In the genomic region with DNA sequence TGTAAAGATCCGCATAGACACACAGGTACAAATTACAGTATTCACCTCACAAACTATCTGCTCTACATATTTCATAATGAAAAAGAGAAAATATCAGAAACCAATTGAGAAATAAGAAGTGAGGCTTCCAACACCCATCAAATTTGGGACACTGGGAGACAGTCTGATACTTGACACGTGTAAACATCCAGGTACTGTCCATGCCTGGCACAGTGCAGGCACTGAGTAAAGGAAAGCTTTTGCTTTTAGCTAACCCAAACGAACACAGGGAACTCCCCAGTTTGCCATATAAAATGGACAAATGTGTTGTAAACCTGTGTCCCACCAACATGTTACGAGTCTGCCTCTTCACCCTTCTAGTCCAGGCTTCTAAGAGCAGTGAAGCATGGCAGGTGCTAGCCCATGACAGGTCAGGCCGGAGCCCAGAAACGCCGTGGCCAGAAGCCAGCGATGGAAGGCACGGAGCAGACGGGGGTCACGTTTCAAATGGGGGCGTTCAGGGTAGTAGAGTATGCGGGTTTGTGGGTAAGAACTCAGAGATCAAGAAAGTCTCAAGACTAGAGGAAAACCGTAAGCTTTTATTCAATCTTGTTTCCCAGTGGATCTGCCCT, we compare ENCODE assay signal across 25 cellular contexts. TPM values are rescaled to one million over a fixed set of nuclear protein-coding genes. Genes with fewer than 3 reads are reported as not detected.
DNase-seq lines count a peak whose midpoint lies in the region; FAIRE-seq and TF ChIP-seq lines count a peak whose summit lies in the region.
"Had no signal": no experiment of that assay in that cellular context is flagged by ENCODE, and none has a peak within 500 bp of the region (broad histone marks: within the 10 kb centered on the region; RNA-seq: fewer than 3 reads in every experiment).

No MANE protein-coding gene starts in this region.

- TF ChIP-seq CTCF in epithelial cell of proximal tubule (conservative IDR thresholded peaks at IDR 0.05; ENCODE audit: low read depth, low read length) (no peak), MCF 10A (IDR thresholded peaks at IDR 0.05; ENCODE audit: unreplicated experiment) (no peak)

- no peak for TF ChIP-seq POLR2A in H54 (IDR thresholded peaks at IDR 0.05; ENCODE audit: low read depth, low read length)

- no peaks in the 10 kb centered on the region for H3K27me3 ChIP-seq in CD8-positive, alpha-beta memory T cell (ENCODE audit: insufficient read depth, low read length, poor library complexity, severe bottlenecking)
- H3K27me3 ChIP-seq: BE2C, brain microvascular endothelial cell, gastroesophageal sphincter had no signal

- no peaks in the 10 kb centered on the region for H3K36me3 Mint-ChIP-seq in CD8-positive, alpha-beta memory T cell
- H3K36me3 Mint-ChIP-seq in MCF 10A (ENCODE audit: insufficient read depth, unreplicated experiment): no peaks in the 10 kb centered on the region
- H3K36me3 Mint-ChIP-seq: memory B cell had no signal

- H3K27me3 Mint-ChIP-seq in CD8-positive, alpha-beta memory T cell: no peaks in the 10 kb centered on the region
- H3K27me3 Mint-ChIP-seq in MCF 10A (ENCODE audit: insufficient read depth, unreplicated experiment): no peaks in the 10 kb centered on the region
- H3K27me3 Mint-ChIP-seq: memory B cell, T-helper 17 cell had no signal

- peak; percentile 47 for DNase-seq in ACHN
- DNase-seq in NCI-H1092 (lab: John Stamatoyannopoulos, UW): peak; percentile 14
- DNase-seq in epithelial cell of proximal tubule (ENCODE audit: low read depth): no peak
- peak; percentile 74 for DNase-seq in left kidney (ENCODE audit: low read depth, low spot score)
- no peak for DNase-seq in CD8-positive, alpha-beta memory T cell
- no peak for DNase-seq in H54 (ENCODE audit: insufficient read length, low spot score)
- no peak for DNase-seq in NCI-H2081 treated with DMSO at 0.1 percent for 48 hours (lab: John Stamatoyannopoulos, UW)
- no peak for DNase-seq in MCF 10A (ENCODE audit: unreplicated experiment)
- DNase-seq: activated CD4-positive, alpha-beta T cell treated with anti-CD3 and anti-CD28 coated beads for 1 hour; activated gamma-delta T cell treated with Interleukin-2 at 50 U/mL for 16 hours; activated T-cell treated with anti-CD3 and anti-CD28 coated beads, Interleukin-2, amount 50 U/mL, for 1 hour; BE2C; brain microvascular endothelial cell; DND-41; islet precursor cell; NCI-H1105 treated with DMSO at 0.1 percent for 48 hours; NCI-H2029 treated with DMSO at 0.1 percent for 48 hours; small intestine; T-helper 17 cell had no signal

- CTCF ChIA-PET in CD8-positive, alpha-beta memory T cell (lab: Charles Lee): no interaction called here
- CTCF ChIA-PET in MCF 10A (lab: Yijun Ruan, JAX): no interaction called here

- POLR2A ChIA-PET in CD8-positive, alpha-beta memory T cell (lab: Charles Lee): no interaction called here
- POLR2A ChIA-PET in MCF 10A (lab: Yijun Ruan, JAX): no interaction called here

- no peaks in the 10 kb centered on the region for H3K4me1 Mint-ChIP-seq in CD8-positive, alpha-beta memory T cell
- H3K4me1 Mint-ChIP-seq in MCF 10A (ENCODE audit: insufficient read depth, unreplicated experiment): no peaks in the 10 kb centered on the region
- H3K4me1 Mint-ChIP-seq: memory B cell, T-helper 17 cell had no signal

- in situ Hi-C loops in ACHN (cut with HindIII; ENCODE audit: low pct_ligation_motif_present, low pct_unique_long_range_greater_than_20kb, low sequenced_read_pairs): no loop called here

- intact Hi-C loops in MCF 10A (cut with micrococcal nuclease): no loop called here

- H3K4me3 Mint-ChIP-seq in CD8-positive, alpha-beta memory T cell: no peak overlapping the region
- no peak overlapping the region for H3K4me3 Mint-ChIP-seq in MCF 10A (ENCODE audit: unreplicated experiment)
- H3K4me3 Mint-ChIP-seq: memory B cell, T-helper 17 cell had no signal

- H3K9me3 Mint-ChIP-seq in CD8-positive, alpha-beta memory T cell: peaks cover 2 to 20% (median 4%) of the 10 kb centered on the region in 5 donors
- H3K9me3 Mint-ChIP-seq in MCF 10A (ENCODE audit: unreplicated experiment): no peaks in the 10 kb centered on the region

- no TSS peak for BruUV-seq in MCF 10A (replicated peaks; lab: Mats Ljungman, UMichigan)

- H3K27ac ChIP-seq in CD8-positive, alpha-beta memory T cell (ENCODE audit: low read depth, low read length): no peak overlapping the region
- H3K27ac ChIP-seq: brain microvascular endothelial cell, coronary artery, gastroesophageal sphincter, HL-60 had no signal

- peak overlapping the region; percentile 12 for H3K4me3 ChIP-seq in epithelial cell of proximal tubule (ENCODE audit: low read depth, low read length)
- no peak overlapping the region for H3K4me3 ChIP-seq in CD8-positive, alpha-beta memory T cell (ENCODE audit: low read length)
- H3K4me3 ChIP-seq: coronary artery, gastroesophageal sphincter, GM12878, HAP-1 had no signal

- no peaks in the 10 kb centered on the region for H3K9me3 ChIP-seq in CD8-positive, alpha-beta memory T cell (ENCODE audit: low read length)
- H3K9me3 ChIP-seq: BE2C, gastroesophageal sphincter, HAP-1 had no signal

- FAIRE-seq in H54 (lab: Jason Lieb, UNC): no peak
- FAIRE-seq: GM12878, small intestine had no signal

- no peaks in the 10 kb centered on the region for H3K4me1 ChIP-seq in CD8-positive, alpha-beta memory T cell (ENCODE audit: insufficient read depth, low read length)
- H3K4me1 ChIP-seq: BE2C had no signal

- peak overlapping the region in 1 of 8 donors; percentile 47 for H3K27ac Mint-ChIP-seq in CD8-positive, alpha-beta memory T cell
- H3K27ac Mint-ChIP-seq in MCF 10A (ENCODE audit: low read depth, unreplicated experiment): no peak overlapping the region
- H3K27ac Mint-ChIP-seq: memory B cell, T-helper 17 cell had no signal

- no peaks in the 10 kb centered on the region for H3K36me3 ChIP-seq in CD8-positive, alpha-beta memory T cell (ENCODE audit: insufficient read depth, low read length)
- H3K36me3 ChIP-seq: gastroesophageal sphincter, HAP-1 had no signal

RNA-seq across cellular contexts. Expression of gene CDH2, which starts 27.0 kb away (rescaled TPM):
- total RNA-seq in epithelial cell of proximal tubule (74.5 and 78.2 TPM in 2 replicates), MCF 10A (2022) (14.6 and 15.1 TPM in 2 replicates)
- total RNA-seq in CD8-positive, alpha-beta memory T cell: not detected
- polyA plus RNA-seq in CD8-positive, alpha-beta memory T cell: 0.23 TPM

Comparison
In these comparisons a context has a peak if more than half of its experiments do, and no peak if none do; other contexts are left out.
1. DNase-seq: peak in ACHN (single experiment), NCI-H1092 (single experiment) and left kidney (single experiment); none in epithelial cell of proximal tubule (single experiment), CD8-positive, alpha-beta memory T cell (0 of 5), H54 (single experiment), NCI-H2081 treated with DMSO at 0.1 percent for 48 hours (single experiment) and MCF 10A (single experiment).
2. RNA of gene CDH2, which starts 27.0 kb away (total RNA-seq): 74.5 to 78.2 TPM in epithelial cell of proximal tubule and 14.6 to 15.1 TPM in MCF 10A; not detected in CD8-positive, alpha-beta memory T cell; every median in the first group is over 10 times any median in the second.